Comparison of ENCODE assay signal across 16 cellular contexts in genomic region chr11:21893468-21893867, GRCh38.
DNase-seq lines count a peak whose midpoint lies in the region; ATAC-seq and TF ChIP-seq lines count a peak whose summit lies in the region.
"Had no signal": no experiment of that assay in that cellular context is flagged by ENCODE, and none has a peak within 500 bp of the region (broad histone marks: within the 10 kb centered on the region; RNA-seq: fewer than 3 reads in every experiment).

No MANE protein-coding gene starts in this region.

- H3K4me3 ChIP-seq in A673 (ENCODE audit: low read depth, low read length, poor library complexity, severe bottlenecking) (no peak overlapping the region), neural cell (ENCODE audit: low read length) (peak overlapping the region; percentile 15)

- H3K27me3 Mint-ChIP-seq in activated naive CD8-positive, alpha-beta T cell treated with anti-CD3 and anti-CD28 coated beads, Interleukin-2, amount 50 U/mL, for 24 hours = no peaks in the 10 kb centered on the region
- H3K27me3 Mint-ChIP-seq: CD4-positive, CD25-positive, alpha-beta regulatory T cell; CD8-positive, alpha-beta memory T cell had no signal

- no peak overlapping the region for H2AFZ ChIP-seq in neural cell (ENCODE audit: low read depth, low read length)

- TF ChIP-seq CTCF in A673 (conservative IDR thresholded peaks at IDR 0.05; ENCODE audit: low read depth, low read length) = no peak
- TF ChIP-seq CTCF in neural cell (IDR thresholded peaks at IDR 0.05; ENCODE audit: poor library complexity, severe bottlenecking) = no peak

- BruUV-seq in A673 (replicated peaks; lab: Mats Ljungman, UMichigan) = no TSS peak

- no peaks in the 10 kb centered on the region for H3K79me2 ChIP-seq in neural cell (replicated peaks; ENCODE audit: insufficient read depth, low read length)

- H3F3A ChIP-seq in neural cell (ENCODE audit: insufficient read depth, low read length, poor library complexity, severe bottlenecking) = no peaks in the 10 kb centered on the region

- POLR2A ChIA-PET in A673 (lab: Charles Lee; ENCODE audit: low non-redundant PET) = no interaction called here

- H3K36me3 ChIP-seq in A673 (ENCODE audit: insufficient read depth, low read length, poor library complexity, severe bottlenecking) (no peaks in the 10 kb centered on the region), neural cell (ENCODE audit: insufficient read depth, low read length) (no peaks in the 10 kb centered on the region)
- H3K36me3 ChIP-seq: BE2C had no signal

- intact Hi-C loops in A673 (cut with micrococcal nuclease; ENCODE audit: unreplicated experiment) = no loop called here

- H3K9ac ChIP-seq in neural cell (ENCODE audit: low read length) = no peak overlapping the region

- H3K9me2 ChIP-seq in neural cell (ENCODE audit: insufficient read depth, low read length) = no peaks in the 10 kb centered on the region

- no peaks in the 10 kb centered on the region for H4K20me1 ChIP-seq in neural cell (ENCODE audit: insufficient read depth)

- H3K9me3 ChIP-seq in A673 (ENCODE audit: low read depth, low read length, poor library complexity, severe bottlenecking) (no peaks in the 10 kb centered on the region), neural cell (ENCODE audit: low read length) (no peaks in the 10 kb centered on the region)
- H3K9me3 ChIP-seq: BE2C had no signal

- ATAC-seq in activated naive CD8-positive, alpha-beta T cell treated with anti-CD3 and anti-CD28 coated beads, Interleukin-2, amount 50 U/mL, for 24 hours = no peak

- H3K4me1 ChIP-seq in A673 (ENCODE audit: insufficient read depth, low read length, poor library complexity, severe bottlenecking) = peaks cover 49% of the 10 kb centered on the region

- H3K27ac Mint-ChIP-seq in activated naive CD8-positive, alpha-beta T cell treated with anti-CD3 and anti-CD28 coated beads, Interleukin-2, amount 50 U/mL, for 24 hours = no peak overlapping the region
- H3K27ac Mint-ChIP-seq: CD4-positive, CD25-positive, alpha-beta regulatory T cell; CD8-positive, alpha-beta memory T cell; H9 had no signal

- DNase-seq in A673 (ENCODE audit: low spot score) = peak; percentile 59
- DNase-seq in NCI-H69 (lab: John Stamatoyannopoulos, UW) = peak; percentile 46
- peak; percentile 87 for DNase-seq in SK-N-DZ (ENCODE audit: low spot score)
- DNase-seq in activated naive CD8-positive, alpha-beta T cell treated with anti-CD3 and anti-CD28 coated beads, Interleukin-2, amount 50 U/mL, for 24 hours = no peak
- DNase-seq in SHP77 treated with DMSO at 0.1 percent for 48 hours (lab: John Stamatoyannopoulos, UW) = no peak
- DNase-seq: ACHN; BE2C; C1 segment of cervical spinal cord; CD4-positive, CD25-positive, alpha-beta regulatory T cell; CD8-positive, alpha-beta memory T cell; COR-L47; DMS79; GDM1; H9; IMR-90 had no signal

- H3K27ac ChIP-seq in A673 (ENCODE audit: low read depth, low read length, poor library complexity, severe bottlenecking) (peak overlapping the region; percentile 69), neural cell (ENCODE audit: low read length) (no peak overlapping the region)

- H3K4me3 Mint-ChIP-seq in activated naive CD8-positive, alpha-beta T cell treated with anti-CD3 and anti-CD28 coated beads, Interleukin-2, amount 50 U/mL, for 24 hours = no peak overlapping the region
- H3K4me3 Mint-ChIP-seq: CD4-positive, CD25-positive, alpha-beta regulatory T cell; CD8-positive, alpha-beta memory T cell; H9 had no signal

- H3K27me3 ChIP-seq in A673 (replicated peaks; ENCODE audit: insufficient read depth, low read depth, low read length, poor library complexity) = no peaks in the 10 kb centered on the region
- no peaks in the 10 kb centered on the region for H3K27me3 ChIP-seq in neural cell (ENCODE audit: insufficient read depth, low read depth, low read length)
- H3K27me3 ChIP-seq: BE2C had no signal

- TF ChIP-seq RAD21 in neural cell (conservative IDR thresholded peaks at IDR 0.05) = no peak

- no peaks in the 10 kb centered on the region for H3K4me1 Mint-ChIP-seq in activated naive CD8-positive, alpha-beta T cell treated with anti-CD3 and anti-CD28 coated beads, Interleukin-2, amount 50 U/mL, for 24 hours
- H3K4me1 Mint-ChIP-seq: CD4-positive, CD25-positive, alpha-beta regulatory T cell; CD8-positive, alpha-beta memory T cell had no signal

- no peaks in the 10 kb centered on the region for H3K36me3 Mint-ChIP-seq in activated naive CD8-positive, alpha-beta T cell treated with anti-CD3 and anti-CD28 coated beads, Interleukin-2, amount 50 U/mL, for 24 hours (ENCODE audit: low read depth)
- H3K36me3 Mint-ChIP-seq: CD4-positive, CD25-positive, alpha-beta regulatory T cell had no signal

- peaks cover 6% of the 10 kb centered on the region for H3K9me3 Mint-ChIP-seq in activated naive CD8-positive, alpha-beta T cell treated with anti-CD3 and anti-CD28 coated beads, Interleukin-2, amount 50 U/mL, for 24 hours
- H3K9me3 Mint-ChIP-seq: H9 had no signal

- TF ChIP-seq EP300 in neural cell (conservative IDR thresholded peaks at IDR 0.05; ENCODE audit: poor library complexity, severe bottlenecking) = no peak

- CTCF ChIA-PET in A673 (lab: Charles Lee) = no interaction called here

- no peak overlapping the region for H3K4me2 ChIP-seq in neural cell (ENCODE audit: low read length)

TF ChIP-seq in neural cell, 6 proteins besides CTCF, POLR2A, EP300 and RAD21:
- TF ChIP-seq POLR2AphosphoS5 (IDR thresholded peaks at IDR 0.05) = no peak
- no peak for TF ChIP-seq SMC3 (conservative IDR thresholded peaks at IDR 0.05; ENCODE audit: poor library complexity)
- TF ChIP-seq EZH2 (IDR thresholded peaks at IDR 0.05; ENCODE audit: borderline replicate concordance, insufficient read depth, low read length, poor library complexity, severe bottlenecking) = no peak
- no peak for TF ChIP-seq MXI1 (conservative IDR thresholded peaks at IDR 0.05; ENCODE audit: poor library complexity, severe bottlenecking)
- TF ChIP-seq REST (IDR thresholded peaks at IDR 0.05; ENCODE audit: borderline replicate concordance) = no peak
TF ChIP-seq in neural cell: peak in this region for 0.

Comparison
In these comparisons a context has a peak if more than half of its experiments do, and no peak if none do; other contexts are left out.
1. DNase-seq: peak in A673 (single experiment), NCI-H69 (single experiment) and SK-N-DZ (single experiment); none in activated naive CD8-positive, alpha-beta T cell treated with anti-CD3 and anti-CD28 coated beads, Interleukin-2, amount 50 U/mL, for 24 hours (single experiment) and SHP77 treated with DMSO at 0.1 percent for 48 hours (single experiment).